Comparison of ENCODE assay signal across 20 cellular contexts in genomic region chr7:133961724-133962123, GRCh38.
DNase-seq lines count a peak whose midpoint lies in the region; ATAC-seq lines count a peak whose summit lies in the region.
"Had no signal": no experiment of that assay in that cellular context is flagged by ENCODE, and none has a peak within 500 bp of the region (broad histone marks: within the 10 kb centered on the region; RNA-seq: fewer than 3 reads in every experiment).

No MANE protein-coding gene starts in this region.

- H3K4me1 Mint-ChIP-seq in activated CD4-positive, alpha-beta T cell treated with anti-CD3 and anti-CD28 coated beads for 36 hours: no peaks in the 10 kb centered on the region
- H3K4me1 Mint-ChIP-seq in activated naive CD4-positive, alpha-beta T cell treated with anti-CD3 and anti-CD28 coated beads, Interleukin-2, amount 10 ng/mL, durations not matched to agents 7 days and 5 days: peaks cover 21% of the 10 kb centered on the region
- no peaks in the 10 kb centered on the region for H3K4me1 Mint-ChIP-seq in activated naive CD4-positive, alpha-beta T cell treated with anti-CD3 and anti-CD28 coated beads for 36 hours (ENCODE audit: low read depth)
- peaks cover 14% of the 10 kb centered on the region for H3K4me1 Mint-ChIP-seq in activated naive CD8-positive, alpha-beta T cell treated with anti-CD3 and anti-CD28 coated beads, Interleukin-2, amount 50 U/mL, for 24 hours
- peaks cover 21% of the 10 kb centered on the region for H3K4me1 Mint-ChIP-seq in stimulated activated naive CD8-positive, alpha-beta T cell treated with anti-CD3 and anti-CD28 coated beads, Interleukin-15, amount 100 ng/mL, for 72 hours

- ATAC-seq in activated CD4-positive, alpha-beta T cell treated with anti-CD3 and anti-CD28 coated beads for 36 hours: peak; percentile 51
- peak; percentile 80 for ATAC-seq in activated naive CD8-positive, alpha-beta T cell treated with anti-CD3 and anti-CD28 coated beads, Interleukin-2, amount 50 U/mL, for 24 hours
- ATAC-seq in stimulated activated naive CD8-positive, alpha-beta T cell treated with anti-CD3 and anti-CD28 coated beads, Interleukin-15, amount 100 ng/mL, for 72 hours: peak; percentile 98
- ATAC-seq: GM23338 had no signal

- H3K4me3 Mint-ChIP-seq in activated CD4-positive, alpha-beta T cell treated with anti-CD3 and anti-CD28 coated beads for 36 hours: no peak overlapping the region
- H3K4me3 Mint-ChIP-seq in activated naive CD4-positive, alpha-beta T cell treated with anti-CD3 and anti-CD28 coated beads, Interleukin-2, amount 10 ng/mL, durations not matched to agents 7 days and 5 days: no peak overlapping the region
- H3K4me3 Mint-ChIP-seq in activated naive CD4-positive, alpha-beta T cell treated with anti-CD3 and anti-CD28 coated beads for 36 hours: no peak overlapping the region
- no peak overlapping the region for H3K4me3 Mint-ChIP-seq in activated naive CD8-positive, alpha-beta T cell treated with anti-CD3 and anti-CD28 coated beads, Interleukin-2, amount 50 U/mL, for 24 hours
- no peak overlapping the region for H3K4me3 Mint-ChIP-seq in stimulated activated naive CD8-positive, alpha-beta T cell treated with anti-CD3 and anti-CD28 coated beads, Interleukin-15, amount 100 ng/mL, for 72 hours
- H3K4me3 Mint-ChIP-seq: CD4-positive, alpha-beta T cell; GM23338 had no signal

- peaks cover 23% of the 10 kb centered on the region for H3K9me3 Mint-ChIP-seq in activated CD4-positive, alpha-beta T cell treated with anti-CD3 and anti-CD28 coated beads for 36 hours (ENCODE audit: low read depth)
- H3K9me3 Mint-ChIP-seq in activated naive CD4-positive, alpha-beta T cell treated with anti-CD3 and anti-CD28 coated beads, Interleukin-2, amount 10 ng/mL, durations not matched to agents 7 days and 5 days: peaks cover 12% of the 10 kb centered on the region
- H3K9me3 Mint-ChIP-seq in activated naive CD4-positive, alpha-beta T cell treated with anti-CD3 and anti-CD28 coated beads for 36 hours: peaks cover 22% of the 10 kb centered on the region
- peaks cover 15% of the 10 kb centered on the region for H3K9me3 Mint-ChIP-seq in activated naive CD8-positive, alpha-beta T cell treated with anti-CD3 and anti-CD28 coated beads, Interleukin-2, amount 50 U/mL, for 24 hours
- H3K9me3 Mint-ChIP-seq in stimulated activated naive CD8-positive, alpha-beta T cell treated with anti-CD3 and anti-CD28 coated beads, Interleukin-15, amount 100 ng/mL, for 72 hours: peaks cover 18 to 30% of the 10 kb centered on the region in 2 donors

- H3K36me3 Mint-ChIP-seq in activated CD4-positive, alpha-beta T cell treated with anti-CD3 and anti-CD28 coated beads for 36 hours (ENCODE audit: low read depth): peaks cover 23% of the 10 kb centered on the region
- H3K36me3 Mint-ChIP-seq in activated naive CD4-positive, alpha-beta T cell treated with anti-CD3 and anti-CD28 coated beads, Interleukin-2, amount 10 ng/mL, durations not matched to agents 7 days and 5 days: no peaks in the 10 kb centered on the region
- H3K36me3 Mint-ChIP-seq in activated naive CD4-positive, alpha-beta T cell treated with anti-CD3 and anti-CD28 coated beads for 36 hours (ENCODE audit: low read depth): peaks cover 50% of the 10 kb centered on the region
- H3K36me3 Mint-ChIP-seq in activated naive CD8-positive, alpha-beta T cell treated with anti-CD3 and anti-CD28 coated beads, Interleukin-2, amount 50 U/mL, for 24 hours (ENCODE audit: low read depth): peaks cover 26% of the 10 kb centered on the region

- DNase-seq in activated CD4-positive, alpha-beta T cell treated with anti-CD3 and anti-CD28 coated beads for 36 hours: peak; percentile 21
- no peak for DNase-seq in activated CD4-positive, alpha-beta T cell treated with anti-CD3 and anti-CD28 coated beads for 4 hours
- peak; percentile 27 for DNase-seq in activated naive CD4-positive, alpha-beta T cell treated with anti-CD3 and anti-CD28 coated beads, Interleukin-2, amount 10 ng/mL, durations not matched to agents 7 days and 5 days
- DNase-seq in activated naive CD4-positive, alpha-beta T cell treated with anti-CD3 and anti-CD28 coated beads for 36 hours: no peak
- DNase-seq in activated naive CD8-positive, alpha-beta T cell treated with anti-CD3 and anti-CD28 coated beads, Interleukin-2, amount 50 U/mL, for 24 hours: peak; percentile 3
- peak; percentile 2 to 41 for DNase-seq in stimulated activated naive CD8-positive, alpha-beta T cell treated with anti-CD3 and anti-CD28 coated beads, Interleukin-15, amount 100 ng/mL, for 72 hours
- DNase-seq in cardiac septum (ENCODE audit: low spot score) (no peak), NCI-H2171 treated with DMSO at 0.1 percent for 48 hours (lab: John Stamatoyannopoulos, UW) (no peak)
- DNase-seq: ACHN; CD4-positive, alpha-beta T cell; COR-L47; DMS79; NCI-H1105 treated with DMSO at 0.1 percent for 48 hours; NCI-H2029 treated with DMSO at 0.1 percent for 48 hours; NCI-H345; NCI-H524; NCI-H774; NK-92 treated with Interleukin-12 subunit alpha and Interleukin-12 subunit beta, amount 100 ng/mL, for 24 hours; SHP77 treated with DMSO at 0.1 percent for 48 hours had no signal

- CTCF ChIA-PET in activated CD4-positive, alpha-beta T cell treated with anti-CD3 and anti-CD28 coated beads for 36 hours (lab: Charles Lee): no interaction called here
- CTCF ChIA-PET in activated naive CD4-positive, alpha-beta T cell treated with anti-CD3 and anti-CD28 coated beads, Interleukin-2, amount 10 ng/mL, durations not matched to agents 7 days and 5 days (lab: Charles Lee): no interaction called here
- CTCF ChIA-PET in activated naive CD4-positive, alpha-beta T cell treated with anti-CD3 and anti-CD28 coated beads for 36 hours (lab: Charles Lee): no interaction called here

- no peaks in the 10 kb centered on the region for H3K27me3 Mint-ChIP-seq in activated CD4-positive, alpha-beta T cell treated with anti-CD3 and anti-CD28 coated beads for 36 hours
- H3K27me3 Mint-ChIP-seq in activated naive CD4-positive, alpha-beta T cell treated with anti-CD3 and anti-CD28 coated beads, Interleukin-2, amount 10 ng/mL, durations not matched to agents 7 days and 5 days: no peaks in the 10 kb centered on the region
- H3K27me3 Mint-ChIP-seq in activated naive CD4-positive, alpha-beta T cell treated with anti-CD3 and anti-CD28 coated beads for 36 hours (ENCODE audit: low read depth): no peaks in the 10 kb centered on the region
- H3K27me3 Mint-ChIP-seq in activated naive CD8-positive, alpha-beta T cell treated with anti-CD3 and anti-CD28 coated beads, Interleukin-2, amount 50 U/mL, for 24 hours: no peaks in the 10 kb centered on the region
- H3K27me3 Mint-ChIP-seq in stimulated activated naive CD8-positive, alpha-beta T cell treated with anti-CD3 and anti-CD28 coated beads, Interleukin-15, amount 100 ng/mL, for 72 hours: no peaks in the 10 kb centered on the region
- H3K27me3 Mint-ChIP-seq: CD4-positive, alpha-beta T cell had no signal

- POLR2A ChIA-PET in activated CD4-positive, alpha-beta T cell treated with anti-CD3 and anti-CD28 coated beads for 36 hours (lab: Charles Lee): no interaction called here

- H3K27ac Mint-ChIP-seq in activated CD4-positive, alpha-beta T cell treated with anti-CD3 and anti-CD28 coated beads for 36 hours: no peak overlapping the region
- H3K27ac Mint-ChIP-seq in activated naive CD4-positive, alpha-beta T cell treated with anti-CD3 and anti-CD28 coated beads, Interleukin-2, amount 10 ng/mL, durations not matched to agents 7 days and 5 days: no peak overlapping the region
- no peak overlapping the region for H3K27ac Mint-ChIP-seq in activated naive CD4-positive, alpha-beta T cell treated with anti-CD3 and anti-CD28 coated beads for 36 hours
- H3K27ac Mint-ChIP-seq in activated naive CD8-positive, alpha-beta T cell treated with anti-CD3 and anti-CD28 coated beads, Interleukin-2, amount 50 U/mL, for 24 hours: no peak overlapping the region
- peak overlapping the region in 1 of 2 donors; percentile 54 for H3K27ac Mint-ChIP-seq in stimulated activated naive CD8-positive, alpha-beta T cell treated with anti-CD3 and anti-CD28 coated beads, Interleukin-15, amount 100 ng/mL, for 72 hours
- H3K27ac Mint-ChIP-seq: CD4-positive, alpha-beta T cell; GM23338 had no signal

- intact Hi-C loops in activated CD4-positive, alpha-beta T cell treated with anti-CD3 and anti-CD28 coated beads for 36 hours (cut with DNase I, micrococcal nuclease): no loop called here
- intact Hi-C loops in activated naive CD4-positive, alpha-beta T cell treated with anti-CD3 and anti-CD28 coated beads for 36 hours (cut with micrococcal nuclease): no loop called here
- intact Hi-C loops in cardiac septum (cut with DNase I): no loop called here

Comparison
In these comparisons a context has a peak if more than half of its experiments do, and no peak if none do; other contexts are left out.
1. DNase-seq: peak in activated CD4-positive, alpha-beta T cell treated with anti-CD3 and anti-CD28 coated beads for 36 hours (single experiment), activated naive CD4-positive, alpha-beta T cell treated with anti-CD3 and anti-CD28 coated beads, Interleukin-2, amount 10 ng/mL, durations not matched to agents 7 days and 5 days (single experiment), activated naive CD8-positive, alpha-beta T cell treated with anti-CD3 and anti-CD28 coated beads, Interleukin-2, amount 50 U/mL, for 24 hours (single experiment) and stimulated activated naive CD8-positive, alpha-beta T cell treated with anti-CD3 and anti-CD28 coated beads, Interleukin-15, amount 100 ng/mL, for 72 hours (2 of 2); none in activated CD4-positive, alpha-beta T cell treated with anti-CD3 and anti-CD28 coated beads for 4 hours (0 of 2), activated naive CD4-positive, alpha-beta T cell treated with anti-CD3 and anti-CD28 coated beads for 36 hours (single experiment), cardiac septum (single experiment) and NCI-H2171 treated with DMSO at 0.1 percent for 48 hours (single experiment).
2. Peak in every context shown above with its lines, with median percentiles within 50 percentile points of each other: ATAC-seq.